Comparison of ENCODE assay signal across 9 cellular contexts in the genomic region with DNA sequence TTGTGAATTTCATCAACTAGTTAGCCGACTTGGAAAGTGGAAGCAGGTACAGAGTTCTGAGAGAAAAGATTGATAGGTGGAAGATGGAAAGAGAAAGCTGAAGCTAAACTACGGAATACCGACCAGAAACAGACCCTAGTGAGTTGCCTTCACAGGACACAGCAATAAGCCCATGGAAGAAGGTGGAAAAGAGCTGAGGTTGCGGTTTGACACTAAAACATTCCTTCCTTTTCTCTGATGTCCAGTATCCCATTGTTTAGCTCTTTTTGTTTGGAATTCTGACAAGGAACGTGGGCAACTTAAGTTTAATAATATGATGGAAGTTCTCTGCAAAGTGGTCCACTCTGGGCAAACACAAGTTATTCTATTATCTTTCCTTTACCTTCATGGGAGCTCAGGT.
"Had no signal": no experiment of that assay in that cellular context is flagged by ENCODE, and none has a peak within 500 bp of the region (broad histone marks: within the 10 kb centered on the region; RNA-seq: fewer than 3 reads in every experiment).

No MANE protein-coding gene starts in this region.

- H3K4me1 ChIP-seq: HAP-1 had no signal

- H3K27ac ChIP-seq: HL-60, KMS-11 had no signal

- H3K4me2 ChIP-seq: GM23338, KMS-11 had no signal

- H3K4me3 Mint-ChIP-seq: GM23338, HFFc6 had no signal

- H3K36me3 ChIP-seq: HAP-1 had no signal

- H3K9ac ChIP-seq: KMS-11 had no signal

- H3K4me3 ChIP-seq: GM23338, HAP-1 had no signal

- ATAC-seq: GM23338, HCT116 had no signal

- DNase-seq: H7, HFFc6, Karpas-422, KBM-7 had no signal

- H3K9me3 ChIP-seq: HAP-1 had no signal

- H2AFZ ChIP-seq: GM23338 had no signal

- H3K27ac Mint-ChIP-seq: GM23338, HFFc6 had no signal
